In genomic region chr5:175868996-175869638, GRCh38 we compare ENCODE assay signal across 2 cellular contexts.
TF ChIP-seq lines count a peak whose summit lies in the region.

No MANE protein-coding gene starts in this region.

TF ChIP-seq in SK-N-SH, 30 proteins besides CTCF, POLR2A, EP300 and RAD21 (continued from another document):
- TF ChIP-seq REST (IDR thresholded peaks at IDR 0.05; ENCODE audit: low read depth, low read length) (peak; percentile 81; the same call in 1 of the 2 replicates), RCOR1 (IDR thresholded peaks at IDR 0.05; ENCODE audit: low read length) (no peak)

TF ChIP-seq in SK-N-SH treated with all-trans-retinoic acid at 6 μM for 48 hours, 23 proteins besides CTCF, POLR2A, EP300 and RAD21 (continued from another document):
- TF ChIP-seq TSHZ2 (CRISPR knock-in tag; IDR thresholded peaks at IDR 0.05) (no peak), ZC3H10 (CRISPR knock-in tag; IDR thresholded peaks at IDR 0.05) (no peak), POU6F1 (CRISPR knock-in tag; IDR thresholded peaks at IDR 0.05; ENCODE audit: borderline replicate concordance, low read depth) (no peak), TOX (CRISPR knock-in tag; IDR thresholded peaks at IDR 0.05; ENCODE audit: borderline replicate concordance) (no peak), CSRNP3 (CRISPR knock-in tag; IDR thresholded peaks at IDR 0.05) (no peak), SNAI2 (CRISPR knock-in tag; IDR thresholded peaks at IDR 0.05) (no peak)
